14 cellular contexts compared by ENCODE assay signal in genomic region chr6:111555041-111555440, GRCh38. TPM values are rescaled to one million over a fixed set of nuclear protein-coding genes. Genes with fewer than 3 reads are reported as not detected.
DNase-seq lines count a peak whose midpoint lies in the region; FAIRE-seq and TF ChIP-seq lines count a peak whose summit lies in the region.
"Had no signal": no experiment of that assay in that cellular context is flagged by ENCODE, and none has a peak within 500 bp of the region (broad histone marks: within the 10 kb centered on the region; RNA-seq: fewer than 3 reads in every experiment).

No MANE protein-coding gene starts in this region.

- H3K4me1 Mint-ChIP-seq in HFFc6 (ENCODE audit: low read depth) (peaks cover 70% of the 10 kb centered on the region), nephron progenitor cell (peaks cover 81% of the 10 kb centered on the region)

- WGBS in H1 (ENCODE audit: extremely low coverage in 1 of 2, insufficient coverage in 1 of 2, insufficient read length in 1 of 2, insufficient replicate concordance in 2 of 2, low coverage in 1 of 2, low lambda C conversion rate in 2 of 2, missing lambda C conversion rate in 1 of 2), 2 experiments = 89% methylated on average over 2 of the region's 2 CpGs; no CpG with 5 or more reads in 1 of the 2 experiments

- H3K23me2 ChIP-seq in H1 (ENCODE audit: low read depth, low read length) = no peaks in the 10 kb centered on the region; the same call in 1 of the 2 replicates

- H2BK20ac ChIP-seq in H1 (ENCODE audit: low read length) = no peak overlapping the region

- no peaks in the 10 kb centered on the region for H3K9me3 ChIP-seq in H1 (ENCODE audit: insufficient read depth in 2 of 2, low read depth in 1 of 2, low read length in 1 of 2)
- H3K9me3 ChIP-seq: HAP-1 had no signal

- no peak overlapping the region for H4K91ac ChIP-seq in H1 (replicated peaks; ENCODE audit: insufficient read length, low read length)

- no peak overlapping the region for H3K56ac ChIP-seq in H1 (replicated peaks; ENCODE audit: insufficient read length, low read depth, low read length)

- peaks cover 30% of the 10 kb centered on the region for H3K36me3 Mint-ChIP-seq in HFFc6 (ENCODE audit: low read depth)
- H3K36me3 Mint-ChIP-seq in nephron progenitor cell (ENCODE audit: low read depth) = peaks cover 4% of the 10 kb centered on the region

- H3K4ac ChIP-seq in H1 (replicated peaks; ENCODE audit: insufficient read length, low read depth, low read length) = no peak overlapping the region

- H3K36me3 ChIP-seq in ACC112 (ENCODE audit: insufficient read depth, low read length) (no peaks in the 10 kb centered on the region; the same call in 1 of the 2 replicates), H1 (ENCODE audit: control insufficient read depth in 2 of 4, insufficient read depth in 4 of 4, low read length in 3 of 4) (no peaks in the 10 kb centered on the region; a peak in 1 of 8 replicates)

- CTCF ChIA-PET in H1 (lab: Charles Lee; ENCODE audit: partially characterized antibody) = interaction anchor here (5.6 kb wide), 1 partner anchor 10 kb away, joined by 33 read pairs; no protein-coding TSS in a partner anchor

- H4K8ac ChIP-seq in H1 (ENCODE audit: extremely low read depth, insufficient read depth, low read length) = no peak overlapping the region

- H3K4me3 ChIP-seq in ACC112 (ENCODE audit: low read depth, low read length) (no peak overlapping the region), H1 (ENCODE audit: extremely low read depth in 1 of 4, insufficient read depth in 2 of 4, low read depth in 3 of 4, low read length in 4 of 4) (no peak overlapping the region)
- H3K4me3 ChIP-seq: HAP-1 had no signal

- 0 out of 2 replicates have a peak overlapping the region, but pooled peaks have one; percentile 39 for H2AK5ac ChIP-seq in H1 (ENCODE audit: low read depth, low read length)

- TF ChIP-seq RAD21 in H1 (IDR thresholded peaks at IDR 0.05 in 1 of 2, conservative IDR thresholded peaks at IDR 0.05 in 1 of 2; ENCODE audit: low read depth in 2 of 2, low read length in 2 of 2) = no peak

- no peak overlapping the region for H3K4me2 ChIP-seq in H1 (ENCODE audit: insufficient read depth in 1 of 2, low read depth in 2 of 2, low read length in 2 of 2)

- H2BK5ac ChIP-seq in H1 (ENCODE audit: low read depth, low read length) = no peak overlapping the region

- no peak overlapping the region for H2BK15ac ChIP-seq in H1 (ENCODE audit: low read length)

- H3K14ac ChIP-seq in H1 (ENCODE audit: insufficient read length) = no peak overlapping the region

- H2BK12ac ChIP-seq in H1 (ENCODE audit: low read depth, low read length) = no peak overlapping the region

- TF ChIP-seq CTCF in HFFc6 (IDR thresholded peaks at IDR 0.05) (peak; percentile 36), H1 (IDR thresholded peaks at IDR 0.05; ENCODE audit: control extremely low read depth in 1 of 3, insufficient read depth in 1 of 3, low read depth in 1 of 3, low read length in 3 of 3) (no peak), nephron progenitor cell (IDR thresholded peaks at IDR 0.05) (no peak)

- H3K27ac Mint-ChIP-seq in HFFc6 (peak overlapping the region; percentile 88), nephron progenitor cell (peak overlapping the region; percentile 6)

- TF ChIP-seq EP300 in H1 (IDR thresholded peaks at IDR 0.05; ENCODE audit: borderline replicate concordance in 1 of 2, low read depth in 2 of 2, low read length in 2 of 2) = no peak

- POLR2A ChIA-PET in H1 (lab: Charles Lee; ENCODE audit: partially characterized antibody) = interaction anchor here (0.9 kb wide), 1 partner anchor 72 kb away, joined by 6 read pairs; the partner anchor contains the start of gene REV3L

- H3K4me3 Mint-ChIP-seq in HFFc6 (peak overlapping the region; percentile 33), nephron progenitor cell (no peak overlapping the region)

- peaks cover 42% of the 10 kb centered on the region for H3K4me1 ChIP-seq in ACC112 (ENCODE audit: control insufficient read depth, insufficient read depth, low read length, unreplicated experiment)
- peaks cover 4 to 13% (median 5%) of the 10 kb centered on the region in 4 experiments; a peak in 6 of 7 replicates for H3K4me1 ChIP-seq in H1 (replicated peaks in 1 of 4; ENCODE audit: control insufficient read depth in 3 of 4, insufficient read depth in 4 of 4, low read length in 3 of 4)

- no peak overlapping the region for H2AFZ ChIP-seq in ACC112 (ENCODE audit: low read length, unreplicated experiment)
- no peak overlapping the region for H2AFZ ChIP-seq in H1 (ENCODE audit: low read length)

- no peaks in the 10 kb centered on the region for H3K27me3 ChIP-seq in ACC112 (ENCODE audit: insufficient read depth, low read length)
- no peaks in the 10 kb centered on the region for H3K27me3 ChIP-seq in H1 (replicated peaks in 1 of 4; ENCODE audit: control insufficient read depth in 3 of 4, extremely low read depth in 1 of 4, insufficient read depth in 3 of 4, low read length in 3 of 4)

- H3K9me3 Mint-ChIP-seq in HFFc6 (no peaks in the 10 kb centered on the region), nephron progenitor cell (no peaks in the 10 kb centered on the region)

- no peaks in the 10 kb centered on the region for H4K20me1 ChIP-seq in H1 (replicated peaks in 1 of 2; ENCODE audit: control insufficient read depth in 1 of 2, insufficient read depth in 2 of 2, low read length in 2 of 2)

- H3K18ac ChIP-seq in H1 (ENCODE audit: extremely low read depth, low read length) = no peak overlapping the region

- no peaks in the 10 kb centered on the region for H3K79me1 ChIP-seq in H1 (ENCODE audit: low read depth, low read length)

- H3K27me3 Mint-ChIP-seq in HFFc6 (ENCODE audit: insufficient read depth) (peaks cover 2% of the 10 kb centered on the region; the same call in 1 of the 2 replicates), nephron progenitor cell (ENCODE audit: low read depth, poor library complexity) (no peaks in the 10 kb centered on the region)

- no peak for TF ChIP-seq POLR2A in H1 (IDR thresholded peaks at IDR 0.05; ENCODE audit: control extremely low read depth in 1 of 2, low read depth in 2 of 2, low read length in 2 of 2)

- no peak overlapping the region for H4K5ac ChIP-seq in H1 (ENCODE audit: insufficient read length, low read depth, low read length)

- H3K23ac ChIP-seq in H1 (ENCODE audit: insufficient read length) = no peak overlapping the region

- DNase-seq in HFFc6 = peak; percentile 50
- DNase-seq in H1 (ENCODE audit: low read depth in 1 of 2, low spot score in 2 of 2) = no peak
- DNase-seq in nephron progenitor cell = no peak
- no peak for DNase-seq in activated T-cell treated with anti-CD3 and anti-CD28 coated beads, Interleukin-2, amount 50 U/mL, for 48 hours
- DNase-seq in stimulated activated naive CD4-positive, alpha-beta T cell treated with Interleukin-2 at 50 U/mL for 16 hours (lab: John Stamatoyannopoulos, UW) = no peak
- no peak for DNase-seq in central memory CD4-positive, alpha-beta T cell
- DNase-seq in NCI-H1436 treated with DMSO at 0.1 percent for 48 hours (lab: John Stamatoyannopoulos, UW) = no peak
- DNase-seq: NCI-H2107; posterior cingulate gyrus; stimulated activated CD8-positive, alpha-beta memory T cell treated with anti-CD3 and anti-CD28 coated beads, Interleukin-4, amount 100 ng/mL, for 48 hours had no signal

- H2BK120ac ChIP-seq in H1 (replicated peaks; ENCODE audit: low read depth, low read length) = no peak overlapping the region

- no peak overlapping the region for H3K9ac ChIP-seq in H1 (replicated peaks in 1 of 4; ENCODE audit: extremely low read depth in 1 of 4, low read depth in 3 of 4, low read length in 3 of 4)

- no peaks in the 10 kb centered on the region for H3K79me2 ChIP-seq in ACC112 (ENCODE audit: control insufficient read depth, insufficient read depth, low read length, unreplicated experiment)
- H3K79me2 ChIP-seq in H1 (ENCODE audit: control insufficient read depth in 1 of 2, insufficient read depth in 2 of 2, low read length in 2 of 2) = no peaks in the 10 kb centered on the region

- FAIRE-seq in H1 (lab: Jason Lieb, UNC) = no peak
- FAIRE-seq: colon, GM18507 had no signal

- peak overlapping the region; percentile 35 for H3K27ac ChIP-seq in ACC112 (ENCODE audit: low read depth, low read length)
- H3K27ac ChIP-seq in H1 (ENCODE audit: low read depth, low read length) = no peak overlapping the region

TF ChIP-seq in H1, 55 proteins besides CTCF, POLR2A, EP300 and RAD21:
- no peak for TF ChIP-seq CEBPB (IDR thresholded peaks at IDR 0.05; ENCODE audit: low read depth, low read length)
- no peak for TF ChIP-seq TCF12 (IDR thresholded peaks at IDR 0.05; ENCODE audit: low read depth, low read length)
- TF ChIP-seq TAF7 (optimal IDR thresholded peaks at IDR 0.05; ENCODE audit: borderline replicate concordance, low read depth, low read length) = no peak
- TF ChIP-seq GTF2F1 (IDR thresholded peaks at IDR 0.05; ENCODE audit: borderline replicate concordance, low read depth, low read length) = no peak
- TF ChIP-seq EGR1 (IDR thresholded peaks at IDR 0.05; ENCODE audit: borderline replicate concordance, low read depth, low read length) = no peak
- no peak for TF ChIP-seq CHD2 (IDR thresholded peaks at IDR 0.05; ENCODE audit: low read length)

RNA-seq across cellular contexts. Expression of gene TRAF3IP2, which starts 50.6 kb away (rescaled TPM):
- total RNA-seq in HFFc6 (2021; fragmentation: NEBNext Ultra II Directional; extraction: Animal tissue kit (Norgen Biotek cat#: 25700)) = 10 to 100 TPM; 28.9 to 47.0 (median 40.2) TPM
- 20.5 and 20.6 TPM in 2 replicates for total RNA-seq in H1 (2021; fragmentation: NEBNext Ultra II Directional; extraction: Animal tissue kit (Norgen Biotek cat#: 25700))
- 17.4 and 19.7 TPM in 2 replicates for polyA plus RNA-seq in H1 (2011; rRNA removed)
- 18.2 TPM for polyA plus RNA-seq in H1 (2011; cell fraction: cytosol; rRNA removed)
- 24.6 TPM for polyA plus RNA-seq in H1 (2011; cell fraction: nucleus; rRNA removed)
- polyA plus RNA-seq in H1 (2012, experiment 1 of 2) = 17.5 to 19.6 TPM (median 19.0 TPM) in 4 replicates
- 20.9 TPM for polyA plus RNA-seq in H1 (2012, experiment 2 of 2)
- 19.5 TPM for polyA plus RNA-seq in H1 (2013, experiment 1 of 2)
- polyA plus RNA-seq in H1 (2013, experiment 2 of 2) = 17.8 TPM
- 26.8 and 29.8 TPM in 2 replicates for polyA minus RNA-seq in H1 (2011; rRNA and poly(A)+ RNA removed)
- 12.5 TPM for polyA minus RNA-seq in H1 (2011; cell fraction: cytosol; rRNA and poly(A)+ RNA removed)
- 14.3 TPM for polyA minus RNA-seq in H1 (2011; cell fraction: nucleus; rRNA and poly(A)+ RNA removed)
